8 cellular contexts compared by ENCODE assay signal in genomic region chr1:9181176-9181906, GRCh38. TPM values are rescaled to one million over a fixed set of nuclear protein-coding genes. Genes with fewer than 3 reads are reported as not detected.
DNase-seq lines count a peak whose midpoint lies in the region; ATAC-seq, FAIRE-seq and TF ChIP-seq lines count a peak whose summit lies in the region.

No MANE protein-coding gene starts in this region.

- H3K27me3 Mint-ChIP-seq in Calu3 (ENCODE audit: unreplicated experiment), result no peaks in the 10 kb centered on the region
- H3K27me3 Mint-ChIP-seq in activated naive CD4-positive, alpha-beta T cell treated with anti-CD3 and anti-CD28 coated beads for 36 hours (ENCODE audit: low read depth), result peaks cover 25% of the 10 kb centered on the region

- no peak overlapping the region for H3K27ac Mint-ChIP-seq in Calu3 (ENCODE audit: unreplicated experiment)
- peak overlapping the region; percentile 64 for H3K27ac Mint-ChIP-seq in activated naive CD4-positive, alpha-beta T cell treated with anti-CD3 and anti-CD28 coated beads for 36 hours

- in situ Hi-C loops in transverse colon (cut with MboI; ENCODE audit: low pct_ligation_motif_present in 1 of 4, low pct_unique_long_range_greater_than_20kb in 1 of 4, low sequenced_read_pairs in 3 of 4), result no loop called here

- TF ChIP-seq EP300 in transverse colon (IDR thresholded peaks at IDR 0.05; ENCODE audit: low read depth), result no peak

- H3K4me1 Mint-ChIP-seq in Calu3 (ENCODE audit: low read depth, unreplicated experiment), result peaks cover 9% of the 10 kb centered on the region
- peaks cover 6% of the 10 kb centered on the region for H3K4me1 Mint-ChIP-seq in activated naive CD4-positive, alpha-beta T cell treated with anti-CD3 and anti-CD28 coated beads for 36 hours (ENCODE audit: low read depth)

- peak; percentile 88 for TF ChIP-seq CTCF in Calu3 (IDR thresholded peaks at IDR 0.05; ENCODE audit: unreplicated experiment)
- peak; percentile 98 for TF ChIP-seq CTCF in RWPE2 (IDR thresholded peaks at IDR 0.05; ENCODE audit: poor library complexity, severe bottlenecking)
- peak; percentile 82 to 95 (median 88) for TF ChIP-seq CTCF in pancreas (IDR thresholded peaks at IDR 0.05)
- TF ChIP-seq CTCF in transverse colon (IDR thresholded peaks at IDR 0.05), result peak; percentile 88 to 97 (median 97)

- H3K9me3 Mint-ChIP-seq in Calu3 (ENCODE audit: low read depth, unreplicated experiment), result no peaks in the 10 kb centered on the region
- no peaks in the 10 kb centered on the region for H3K9me3 Mint-ChIP-seq in activated naive CD4-positive, alpha-beta T cell treated with anti-CD3 and anti-CD28 coated beads for 36 hours

- no peak for FAIRE-seq in pancreas (lab: Jason Lieb, UNC)

- intact Hi-C loops in Calu3 (cut with micrococcal nuclease; ENCODE audit: unreplicated experiment), result no loop called here
- intact Hi-C loops in activated naive CD4-positive, alpha-beta T cell treated with anti-CD3 and anti-CD28 coated beads for 36 hours (cut with micrococcal nuclease), result loop anchor here (1.0 to 5.0 kb wide), 3 partner anchors 15 to 54 kb away; partner anchors contain the start of genes GPR157 and H6PD
- intact Hi-C loops in head of caudate nucleus (cut with DNase I), result no loop called here
- intact Hi-C loops in pancreas (cut with DNase I), result no loop called here
- intact Hi-C loops in transverse colon (cut with DNase I; ENCODE audit: low total_unique reads), result no loop called here

- ATAC-seq in HG02588 (IDR thresholded peaks at IDR 0.05; ENCODE audit: unreplicated experiment) (peak; percentile 41), RWPE2 (ENCODE audit: low read depth) (peak; percentile 53), pancreas (peak; percentile 66 to 81 (median 78))

- no peak for TF ChIP-seq POLR2A in transverse colon (IDR thresholded peaks at IDR 0.05)

- peaks cover 13% of the 10 kb centered on the region for H3K36me3 Mint-ChIP-seq in Calu3 (ENCODE audit: insufficient read depth, unreplicated experiment)
- H3K36me3 Mint-ChIP-seq in activated naive CD4-positive, alpha-beta T cell treated with anti-CD3 and anti-CD28 coated beads for 36 hours (ENCODE audit: low read depth), result peaks cover 8% of the 10 kb centered on the region

- H3K36me3 ChIP-seq in RWPE2 (ENCODE audit: low read depth) (0 out of 2 replicates have a peak, but pooled peaks cover 5% of the 10 kb centered on the region), pancreas (no peaks in the 10 kb centered on the region), transverse colon (no peaks in the 10 kb centered on the region)

- H3K9me3 ChIP-seq in RWPE2 (ENCODE audit: severe bottlenecking) (no peaks in the 10 kb centered on the region), pancreas (no peaks in the 10 kb centered on the region), transverse colon (no peaks in the 10 kb centered on the region)

- H3K27me3 ChIP-seq in RWPE2 (ENCODE audit: insufficient read depth, poor library complexity, severe bottlenecking) (no peaks in the 10 kb centered on the region), pancreas (no peaks in the 10 kb centered on the region), transverse colon (peaks cover 17% of the 10 kb centered on the region)

- H3K4me3 Mint-ChIP-seq in Calu3 (ENCODE audit: low read depth, unreplicated experiment), result peak overlapping the region; percentile 72
- peak overlapping the region; percentile 80 for H3K4me3 Mint-ChIP-seq in activated naive CD4-positive, alpha-beta T cell treated with anti-CD3 and anti-CD28 coated beads for 36 hours

- BruUV-seq in Calu3 (replicated peaks; lab: Mats Ljungman, UMichigan), result TSS peak; percentile 61

- 26 to 28% methylated on average over 19 of the region's 19 CpGs for WGBS in pancreas, 2 donors
- WGBS in transverse colon (ENCODE audit: low coverage in 1 of 2), 2 donors, result 2 to 6% methylated on average over 15 to 17 of the region's 19 CpGs

- H3K27ac ChIP-seq in RWPE2 (ENCODE audit: poor library complexity, severe bottlenecking) (peak overlapping the region; percentile 42), pancreas (peak overlapping the region; percentile 0 to 67 (median 54)), transverse colon (peak overlapping the region; percentile 57 to 67 (median 62))

- H3K4me3 ChIP-seq in RWPE2 (ENCODE audit: severe bottlenecking) (peak overlapping the region; percentile 57), pancreas (peak overlapping the region; percentile 53 to 79 (median 64)), transverse colon (peak overlapping the region; percentile 61 to 79 (median 70))

- H3K4me1 ChIP-seq in RWPE2 (ENCODE audit: insufficient read depth, poor library complexity, severe bottlenecking) (peaks cover 8% of the 10 kb centered on the region), pancreas (no peaks in the 10 kb centered on the region), transverse colon (peaks cover 0 to 34% (median 29%) of the 10 kb centered on the region in 4 donors)

- DNase-seq in Calu3, result peak; percentile 78
- DNase-seq in RWPE2 (ENCODE audit: low spot score), result no peak
- peak; percentile 81 for DNase-seq in activated naive CD4-positive, alpha-beta T cell treated with anti-CD3 and anti-CD28 coated beads for 36 hours
- peak in 40 of 42 donors; percentile 24 to 89 (median 76) for DNase-seq in head of caudate nucleus
- peak; percentile 56 to 94 (median 72) for DNase-seq in pancreas
- DNase-seq in transverse colon, result peak; percentile 80
- DNase-seq in NCI-H128 (lab: John Stamatoyannopoulos, UW; ENCODE audit: unreplicated experiment), result no peak

- CTCF ChIA-PET in Calu3 (lab: Charles Lee), result interaction anchor here (1.1 to 1.2 kb wide), 3 partner anchors 10 to 16 kb away, joined by 3 to 5 read pairs (median 4); no protein-coding TSS in a partner anchor
- CTCF ChIA-PET in activated naive CD4-positive, alpha-beta T cell treated with anti-CD3 and anti-CD28 coated beads for 36 hours (lab: Charles Lee), result interaction anchor here (0.7 to 1.8 kb wide), 6 partner anchors 10 to 68 kb away, joined by 3 to 7 read pairs (median 5); no protein-coding TSS in a partner anchor

RNA-seq across cellular contexts. Expression of gene GPR157, which starts 52.4 kb away (rescaled TPM):
- total RNA-seq in Calu3 (2022), result 5.4 and 12.5 TPM in 2 replicates
- total RNA-seq in activated naive CD4-positive, alpha-beta T cell treated with anti-CD3 and anti-CD28 coated beads for 36 hours, result 1 to 10 TPM in 1 of 2 experiments, under 1 TPM in 1; 0.94 to 2.3 TPM
- 1 to 10 TPM; 3.5 to 6.2 (median 5.3) TPM for total RNA-seq in pancreas
- polyA plus RNA-seq in pancreas, result 1 to 10 TPM; 2.1 to 2.6 TPM
- total RNA-seq in transverse colon, result 10 to 100 TPM in 2 of 4 donors, 1 to 10 TPM in 2; 6.4 to 14.3 (median 9.8) TPM

RNA-seq across cellular contexts. Expression of gene H6PD, which starts 53.2 kb away (rescaled TPM):
- total RNA-seq in Calu3 (2022) (18.0 TPM in 2 replicates), pancreas (10 to 100 TPM; 14.2 to 34.2 (median 18.5) TPM), transverse colon (10 to 100 TPM; 24.1 to 49.4 (median 26.7) TPM)
- 1 to 10 TPM; 7.8 to 8.3 TPM for total RNA-seq in activated naive CD4-positive, alpha-beta T cell treated with anti-CD3 and anti-CD28 coated beads for 36 hours
- 10 to 100 TPM in 1 of 2 donors, 1 to 10 TPM in 1; 8.7 to 13.4 TPM for polyA plus RNA-seq in pancreas

Comparison
In these comparisons a context has a peak if more than half of its experiments do, and no peak if none do; other contexts are left out.
1. DNase-seq: peak in Calu3 (single experiment), activated naive CD4-positive, alpha-beta T cell treated with anti-CD3 and anti-CD28 coated beads for 36 hours (single experiment), head of caudate nucleus (40 of 42), pancreas (6 of 6) and transverse colon (single experiment); none in RWPE2 (single experiment) and NCI-H128 (single experiment).
2. Peak in every context shown above with its lines, with median percentiles within 50 percentile points of each other: CTCF ChIP-seq, ATAC-seq, H3K27ac ChIP-seq and H3K4me3 ChIP-seq.